Comparison of ENCODE assay signal across 8 cellular contexts in genomic region chr3:16319307-16319706, GRCh38. TPM values are rescaled to one million over a fixed set of nuclear protein-coding genes. Genes with fewer than 3 reads are reported as not detected.
DNase-seq lines count a peak whose midpoint lies in the region; ATAC-seq and TF ChIP-seq lines count a peak whose summit lies in the region.

No MANE protein-coding gene starts in this region.

- peak; percentile 53 for TF ChIP-seq CTCF in MM.1S (IDR thresholded peaks at IDR 0.05; ENCODE audit: low read length)
- TF ChIP-seq CTCF in hepatocyte (IDR thresholded peaks at IDR 0.05; ENCODE audit: poor library complexity), result peak; percentile 14

- H3K4me2 ChIP-seq in MM.1S (ENCODE audit: low read depth, low read length) (no peak overlapping the region), hepatocyte (no peak overlapping the region)

- H3K4me3 ChIP-seq in MM.1S (ENCODE audit: low read length), result no peak overlapping the region
- H3K4me3 ChIP-seq in hepatocyte, result no peak overlapping the region

- H3K9ac ChIP-seq in MM.1S (ENCODE audit: low read length), result no peak overlapping the region

- H3K27me3 ChIP-seq in MM.1S (replicated peaks; ENCODE audit: insufficient read depth, low read length) (no peaks in the 10 kb centered on the region), hepatocyte (no peaks in the 10 kb centered on the region)

- no peaks in the 10 kb centered on the region for H3K4me1 ChIP-seq in MM.1S (ENCODE audit: low read length)
- H3K4me1 ChIP-seq in hepatocyte (ENCODE audit: insufficient read depth), result no peaks in the 10 kb centered on the region

- H4K20me1 ChIP-seq in MM.1S (ENCODE audit: insufficient read depth, low read length) (no peaks in the 10 kb centered on the region), hepatocyte (ENCODE audit: insufficient read depth, poor library complexity, severe bottlenecking) (no peaks in the 10 kb centered on the region)

- ATAC-seq in GM21515 (IDR thresholded peaks at IDR 0.05; ENCODE audit: unreplicated experiment), result no peak

- H3K27ac ChIP-seq in MM.1S (ENCODE audit: low read length) (no peak overlapping the region), hepatocyte (no peak overlapping the region)

- 59% methylated on average over 4 of the region's 4 CpGs for WGBS in hepatocyte (ENCODE audit: low lambda C conversion rate, missing lambda C conversion rate)

- DNase-seq in CD1c-positive myeloid dendritic cell (ENCODE audit: extremely low spot score), result peak; percentile 50
- DNase-seq in MM.1S, result peak; percentile 12
- DNase-seq in activated CD8-positive, alpha-beta memory T cell treated with anti-CD3 and anti-CD28 coated beads, Interleukin-2, amount 50 U/mL, for 24 hours (ENCODE audit: extremely low read depth), result peak; percentile 63
- DNase-seq in hepatocyte (ENCODE audit: low spot score), result no peak
- DNase-seq in stimulated activated CD8-positive, alpha-beta memory T cell treated with anti-CD3 and anti-CD28 coated beads, Interleukin-4, amount 100 ng/mL, for 4 hours (ENCODE audit: low read depth in 2 of 2, low spot score in 1 of 2), result peak; percentile 70 to 76
- DNase-seq in NCI-H187 (lab: John Stamatoyannopoulos, UW), result no peak
- DNase-seq in NCI-H2081 treated with DMSO at 0.1 percent for 48 hours (lab: John Stamatoyannopoulos, UW), result no peak

- no peak overlapping the region for H2AFZ ChIP-seq in MM.1S (ENCODE audit: low read length)
- no peak overlapping the region for H2AFZ ChIP-seq in hepatocyte

- H3K79me2 ChIP-seq in MM.1S (ENCODE audit: low read length) (no peaks in the 10 kb centered on the region), hepatocyte (no peaks in the 10 kb centered on the region)

- H3K9me2 ChIP-seq in MM.1S (replicated peaks; ENCODE audit: insufficient read depth, low read length), result no peaks in the 10 kb centered on the region
- H3K9me2 ChIP-seq in hepatocyte (replicated peaks; ENCODE audit: insufficient read depth), result no peaks in the 10 kb centered on the region

- H3K9me3 ChIP-seq in MM.1S (replicated peaks; ENCODE audit: insufficient read depth, low read length), result no peaks in the 10 kb centered on the region
- no peaks in the 10 kb centered on the region for H3K9me3 ChIP-seq in hepatocyte (ENCODE audit: low read depth)

- no peaks in the 10 kb centered on the region for H3K36me3 ChIP-seq in MM.1S (replicated peaks; ENCODE audit: insufficient read depth, low read length)
- no peaks in the 10 kb centered on the region for H3K36me3 ChIP-seq in hepatocyte (replicated peaks; ENCODE audit: insufficient read depth, low read depth)

- H3F3A ChIP-seq in MM.1S (ENCODE audit: insufficient read depth, low read length), result no peaks in the 10 kb centered on the region

RNA-seq across cellular contexts. Expression of gene OXNAD1, which starts 54.3 kb away (rescaled TPM):
- total RNA-seq in hepatocyte, result 14.7 and 21.1 TPM in 2 replicates
- polyA plus RNA-seq in hepatocyte, result 11.9 and 14.4 TPM in 2 replicates

RNA-seq across cellular contexts. Expression of gene DPH3, which starts 54.6 kb away (rescaled TPM):
- 36.9 and 45.1 TPM in 2 replicates for total RNA-seq in hepatocyte
- 51.8 and 55.0 TPM in 2 replicates for polyA plus RNA-seq in hepatocyte

Comparison
In these comparisons a context has a peak if more than half of its experiments do, and no peak if none do; other contexts are left out.
1. DNase-seq: peak in CD1c-positive myeloid dendritic cell (single experiment), MM.1S (single experiment), activated CD8-positive, alpha-beta memory T cell treated with anti-CD3 and anti-CD28 coated beads, Interleukin-2, amount 50 U/mL, for 24 hours (single experiment) and stimulated activated CD8-positive, alpha-beta memory T cell treated with anti-CD3 and anti-CD28 coated beads, Interleukin-4, amount 100 ng/mL, for 4 hours (2 of 2); none in hepatocyte (single experiment), NCI-H187 (0 of 2) and NCI-H2081 treated with DMSO at 0.1 percent for 48 hours (single experiment).